ENCODE assay signal across 26 cellular contexts in the genomic region with DNA sequence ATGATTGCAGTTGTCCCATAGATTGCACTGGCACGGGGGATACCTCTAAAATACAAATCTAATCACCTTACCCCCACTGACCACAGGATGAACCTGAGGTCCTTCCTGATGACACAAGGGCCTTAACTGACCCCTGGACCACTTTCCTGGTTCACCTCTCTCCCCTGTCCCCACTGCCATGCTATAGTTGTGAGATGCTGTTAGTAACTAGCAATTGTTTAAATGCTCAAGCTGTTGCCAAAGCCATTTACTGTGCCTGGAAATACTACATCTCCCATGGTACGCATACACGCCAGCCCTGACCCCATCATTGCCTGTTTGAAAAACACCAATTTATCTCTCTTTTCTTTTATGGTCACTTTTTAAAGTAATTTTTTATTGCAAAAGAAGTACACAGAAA. TPM values are rescaled to one million over a fixed set of nuclear protein-coding genes. Genes with fewer than 3 reads are reported as not detected.
"Had no signal": no experiment of that assay in that cellular context is flagged by ENCODE, and none has a peak within 500 bp of the region (broad histone marks: within the 10 kb centered on the region; RNA-seq: fewer than 3 reads in every experiment).

No MANE protein-coding gene starts in this region.

- FAIRE-seq: keratinocyte had no signal

- H3K4me3 Mint-ChIP-seq: activated naive CD4-positive, alpha-beta T cell treated with anti-CD3 and anti-CD28 coated beads, Interleukin-2, amount 10 ng/mL, durations not matched to agents 7 days and 5 days; dendritic cell treated with granulocyte-macrophage colony-stimulating factor and Interleukin-4, amounts not matched to agents 40 ng/mL and 50 ng/mL, for 4 days; memory B cell; natural killer cell treated with Interleukin-12 subunit alpha and Interleukin-12 subunit beta and Interleukin-15 and Interleukin-18, amount 100 ng/mL, for 72 hours; T-helper 2 cell treated with Interferon-gamma antibody and Interleukin-4, amounts not matched to agents 5 μg/mL and 100 μg/mL, for 36 hours; type B pancreatic cell had no signal

- H3K36me3 Mint-ChIP-seq: activated naive CD4-positive, alpha-beta T cell treated with anti-CD3 and anti-CD28 coated beads, Interleukin-2, amount 10 ng/mL, durations not matched to agents 7 days and 5 days; memory B cell; natural killer cell treated with Interleukin-12 subunit alpha and Interleukin-12 subunit beta and Interleukin-15 and Interleukin-18, amount 100 ng/mL, for 72 hours; type B pancreatic cell had no signal

- H3K27me3 Mint-ChIP-seq: memory B cell, type B pancreatic cell had no signal

- H3K27ac Mint-ChIP-seq: activated naive CD4-positive, alpha-beta T cell treated with anti-CD3 and anti-CD28 coated beads, Interleukin-2, amount 10 ng/mL, durations not matched to agents 7 days and 5 days; dendritic cell treated with granulocyte-macrophage colony-stimulating factor and Interleukin-4, amounts not matched to agents 40 ng/mL and 50 ng/mL, for 4 days; memory B cell; natural killer cell treated with Interleukin-12 subunit alpha and Interleukin-12 subunit beta and Interleukin-15 and Interleukin-18, amount 100 ng/mL, for 72 hours; T-helper 2 cell treated with Interferon-gamma antibody and Interleukin-4, amounts not matched to agents 5 μg/mL and 100 μg/mL, for 36 hours; type B pancreatic cell had no signal

- H3K9me3 Mint-ChIP-seq: activated naive CD4-positive, alpha-beta T cell treated with anti-CD3 and anti-CD28 coated beads, Interleukin-2, amount 10 ng/mL, durations not matched to agents 7 days and 5 days; dendritic cell treated with granulocyte-macrophage colony-stimulating factor and Interleukin-4, amounts not matched to agents 40 ng/mL and 50 ng/mL, for 4 days; memory B cell; natural killer cell treated with Interleukin-12 subunit alpha and Interleukin-12 subunit beta and Interleukin-15 and Interleukin-18, amount 100 ng/mL, for 72 hours; T-helper 2 cell treated with Interferon-gamma antibody and Interleukin-4, amounts not matched to agents 5 μg/mL and 100 μg/mL, for 36 hours; type B pancreatic cell had no signal

- ATAC-seq: left colon; natural killer cell treated with Interleukin-12 subunit alpha and Interleukin-12 subunit beta and Interleukin-15 and Interleukin-18, amount 100 ng/mL, for 72 hours had no signal

- DNase-seq: activated CD4-positive, alpha-beta T cell treated with anti-CD3 and anti-CD28 coated beads, Interleukin-2, amount 50 U/mL, for 48 hours; activated CD4-positive, CD25-positive, alpha-beta regulatory T cell treated with anti-CD3 and anti-CD28 coated beads, Interleukin-2, amount 50 U/mL, for 72 hours; activated effector memory CD4-positive, alpha-beta T cell treated with Interleukin-2 at 50 U/mL for 16 hours; activated naive CD4-positive, alpha-beta T cell treated with anti-CD3 and anti-CD28 coated beads, Interleukin-2, amount 10 ng/mL, durations not matched to agents 7 days and 5 days; adrenal gland; brain microvascular endothelial cell; caudate nucleus; effector CD4-positive, alpha-beta T cell; erythroblast; foreskin fibroblast; left colon; ovary; WERI-Rb-1 had no signal

- H3K27ac ChIP-seq: adrenal gland, ascending aorta, brain microvascular endothelial cell, ovary, prostate gland, thoracic aorta, vagina, WERI-Rb-1 had no signal

RNA-seq across cellular contexts. Expression of a gene that starts 29.1 kb away (rescaled TPM):
- total RNA-seq: ascending aorta; fibroblast of lung; glomerular endothelial cell; left colon; lower leg skin; natural killer cell treated with Interleukin-12 subunit alpha and Interleukin-12 subunit beta and Interleukin-15 and Interleukin-18, amount 100 ng/mL, for 72 hours; thoracic aorta; vagina had no signal
